1 cellular context compared by ENCODE assay signal in the genomic region with DNA sequence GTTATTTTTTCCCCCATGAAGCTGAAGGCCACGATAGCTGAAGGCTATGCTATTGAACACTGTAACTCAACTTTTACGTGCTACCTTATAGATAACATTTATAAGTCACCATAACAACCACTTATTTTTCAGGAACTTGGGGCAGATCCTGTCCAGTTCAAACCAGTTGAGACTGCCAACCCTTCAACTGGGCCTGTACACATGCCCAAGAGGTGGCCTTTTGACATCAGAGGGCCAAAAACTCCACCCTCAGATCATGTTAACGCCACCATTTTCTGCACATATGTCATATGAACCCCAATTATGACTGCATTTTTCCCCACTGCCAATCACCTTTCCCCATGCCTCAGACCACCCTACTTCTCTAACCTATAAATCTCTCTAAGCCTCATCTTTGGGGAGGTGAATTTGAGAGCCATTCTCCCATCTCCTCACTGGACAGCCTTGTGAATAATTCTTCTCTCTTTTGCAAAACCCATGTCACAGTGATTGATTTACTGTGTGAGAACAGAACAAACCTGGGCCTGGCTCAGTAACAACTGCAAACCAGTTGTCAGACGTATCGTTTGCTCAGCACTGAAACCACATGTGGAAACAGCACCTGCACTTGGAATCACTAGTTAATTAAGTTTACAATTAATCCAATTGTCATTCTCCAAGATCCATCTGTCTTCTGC.
TF ChIP-seq lines count a peak whose summit lies in the region.

No MANE protein-coding gene starts in this region.

TF ChIP-seq in K562, 482 proteins besides CTCF, POLR2A, EP300 and RAD21 (continued from another document):
- peak; percentile 46; the same call in 1 of the 2 replicates for TF ChIP-seq ZNF592 (IDR thresholded peaks at IDR 0.05)
- peak; percentile 46 for TF ChIP-seq SUPT5H (IDR thresholded peaks at IDR 0.05)
- TF ChIP-seq KLF16 (IDR thresholded peaks at IDR 0.05), result peak; percentile 85
